ENCODE assay signal across 8 cellular contexts in the genomic region with DNA sequence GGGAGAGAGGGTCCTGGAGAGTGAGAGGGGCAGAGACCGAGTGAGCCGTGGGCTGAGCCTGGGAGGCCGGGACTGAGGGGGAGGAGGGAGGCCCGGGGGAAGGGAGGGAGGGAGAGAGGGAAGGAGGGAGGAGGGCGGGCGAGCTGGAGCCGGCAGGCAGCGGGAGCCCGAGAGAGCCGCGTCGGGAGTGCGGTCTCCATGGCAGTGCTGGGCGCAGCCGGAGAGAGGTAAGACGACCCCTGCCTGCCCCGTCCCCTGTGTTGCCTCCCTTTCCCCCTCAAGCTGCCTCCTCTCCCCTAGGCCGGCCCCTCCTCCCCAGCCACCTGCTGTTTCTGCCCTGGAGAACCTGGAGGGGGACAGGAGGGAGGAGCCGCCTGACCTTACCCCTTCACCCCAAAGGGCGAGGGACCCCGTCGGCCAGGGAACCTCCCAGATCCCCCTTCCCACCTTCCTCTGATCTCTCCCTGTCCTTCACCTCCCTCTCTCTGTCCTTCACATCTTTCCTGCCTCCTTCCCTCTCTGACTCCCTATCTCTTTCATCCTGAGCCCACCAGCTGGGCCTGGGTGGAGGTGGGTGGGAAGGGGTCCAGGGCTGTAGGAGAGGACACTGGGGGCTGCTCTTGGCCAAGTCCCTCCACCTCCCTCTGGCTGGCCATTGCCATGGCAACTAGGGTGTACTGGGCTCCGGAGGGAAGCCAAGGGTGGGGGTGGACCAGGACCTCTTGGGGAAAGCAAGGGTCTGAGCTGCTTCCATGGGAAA. TPM values are rescaled to one million over a fixed set of nuclear protein-coding genes. Genes with fewer than 3 reads are reported as not detected.
DNase-seq lines count a peak whose midpoint lies in the region; ATAC-seq, FAIRE-seq and TF ChIP-seq lines count a peak whose summit lies in the region.

A gene with protein sequence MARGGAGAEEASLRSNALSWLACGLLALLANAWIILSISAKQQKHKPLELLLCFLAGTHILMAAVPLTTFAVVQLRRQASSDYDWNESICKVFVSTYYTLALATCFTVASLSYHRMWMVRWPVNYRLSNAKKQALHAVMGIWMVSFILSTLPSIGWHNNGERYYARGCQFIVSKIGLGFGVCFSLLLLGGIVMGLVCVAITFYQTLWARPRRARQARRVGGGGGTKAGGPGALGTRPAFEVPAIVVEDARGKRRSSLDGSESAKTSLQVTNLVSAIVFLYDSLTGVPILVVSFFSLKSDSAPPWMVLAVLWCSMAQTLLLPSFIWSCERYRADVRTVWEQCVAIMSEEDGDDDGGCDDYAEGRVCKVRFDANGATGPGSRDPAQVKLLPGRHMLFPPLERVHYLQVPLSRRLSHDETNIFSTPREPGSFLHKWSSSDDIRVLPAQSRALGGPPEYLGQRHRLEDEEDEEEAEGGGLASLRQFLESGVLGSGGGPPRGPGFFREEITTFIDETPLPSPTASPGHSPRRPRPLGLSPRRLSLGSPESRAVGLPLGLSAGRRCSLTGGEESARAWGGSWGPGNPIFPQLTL (plus strand): TSS at position 148 of the 760 bp plus-strand sequence. CDS start 2,078 bp downstream, outside the sequence.

- H3K27ac ChIP-seq in SK-N-MC, result peak within 1 kb of the TSS; percentile 42; the same call in 1 of the 2 replicates

- H3K4me3 ChIP-seq in AG09309 (ENCODE audit: control insufficient read depth, low read depth, low read length) (peak within 1 kb of the TSS; percentile 62), SK-N-MC (peak within 1 kb of the TSS; percentile 78), epithelial cell of proximal tubule (ENCODE audit: low read depth, low read length) (peak within 1 kb of the TSS; percentile 44)

- no peaks in the 10 kb centered on the region for H3K9me3 ChIP-seq in SK-N-MC (ENCODE audit: low read depth, low read length)

- TF ChIP-seq CTCF in AG09309 (IDR thresholded peaks at IDR 0.05; ENCODE audit: control insufficient read depth, insufficient read depth, low read depth, low read length, missing control alignments), result no peak
- no peak for TF ChIP-seq CTCF in epithelial cell of proximal tubule (conservative IDR thresholded peaks at IDR 0.05; ENCODE audit: low read depth, low read length)

- H3K36me3 ChIP-seq in SK-N-MC (ENCODE audit: insufficient read depth, low read length), result no peaks in the 10 kb centered on the region

- ATAC-seq in HG03108 (IDR thresholded peaks at IDR 0.05; ENCODE audit: unreplicated experiment), result no peak

- TF ChIP-seq POLR2A in H54 (IDR thresholded peaks at IDR 0.05; ENCODE audit: low read depth, low read length), result 0 out of 2 replicates have a peak, but pooled peaks have one; percentile 22

- H3K9ac ChIP-seq in SK-N-MC (ENCODE audit: insufficient read length), result peak within 1 kb of the TSS; percentile 28

- DNase-seq in AG09309 (ENCODE audit: low read depth) (no peak), H54 (ENCODE audit: insufficient read length, low spot score) (peak; percentile 75), SK-N-MC (ENCODE audit: low read depth, low spot score) (no peak), epithelial cell of proximal tubule (ENCODE audit: low read depth) (no peak), mucosa of gallbladder (ENCODE audit: low spot score) (no peak), urothelium cell line (ENCODE audit: low spot score) (peak; percentile 84)
- DNase-seq in stimulated activated CD4-positive, alpha-beta T cell treated with anti-CD3 and anti-CD28 coated beads, Interleukin-12 subunit alpha, Interleukin-12 subunit beta, amount 100 ng/mL, for 4 hours, result no peak

- no peak for FAIRE-seq in H54 (lab: Jason Lieb, UNC)
- peak; percentile 89 for FAIRE-seq in urothelium cell line (lab: Jason Lieb, UNC)

RNA-seq across cellular contexts. Expression of the gene that starts here (rescaled TPM):
- 1.0 and 1.2 TPM in 2 replicates for total RNA-seq in epithelial cell of proximal tubule
- total RNA-seq in mucosa of gallbladder, result 12.3 TPM

Comparison
In these comparisons a context has a peak if more than half of its experiments do, and no peak if none do; other contexts are left out.
1. DNase-seq: peak in H54 (single experiment) and urothelium cell line (single experiment); none in AG09309 (single experiment), SK-N-MC (single experiment), epithelial cell of proximal tubule (single experiment), mucosa of gallbladder (single experiment) and stimulated activated CD4-positive, alpha-beta T cell treated with anti-CD3 and anti-CD28 coated beads, Interleukin-12 subunit alpha, Interleukin-12 subunit beta, amount 100 ng/mL, for 4 hours (single experiment).
2. Peak in every context shown above with its lines, with median percentiles within 50 percentile points of each other: H3K4me3 ChIP-seq.